ENCODE assay signal across 1 cellular context in genomic region chr1:161285113-161285512, GRCh38.
TF ChIP-seq lines count a peak whose summit lies in the region.

No MANE protein-coding gene starts in this region.

TF ChIP-seq in H1, 55 proteins besides CTCF, POLR2A, EP300 and RAD21:
- TF ChIP-seq SAP30 (IDR thresholded peaks at IDR 0.05; ENCODE audit: insufficient read depth, insufficient replicate concordance, low read length) (no peak), RXRA (IDR thresholded peaks at IDR 0.05; ENCODE audit: insufficient read depth, low read depth, low read length) (no peak), BRCA1 (IDR thresholded peaks at IDR 0.05; ENCODE audit: low read depth, low read length) (no peak), ZNF274 (IDR thresholded peaks at IDR 0.05; ENCODE audit: borderline replicate concordance, extremely low read depth, low read length) (no peak), CBX8 (IDR thresholded peaks at IDR 0.05; ENCODE audit: borderline replicate concordance, low read depth, low read length) (no peak), TEAD4 (IDR thresholded peaks at IDR 0.05; ENCODE audit: low read depth, low read length) (no peak), GABPA (IDR thresholded peaks at IDR 0.05; ENCODE audit: borderline replicate concordance, insufficient read depth, low read length) (no peak), E2F6 (IDR thresholded peaks at IDR 0.05) (no peak), SP1 (IDR thresholded peaks at IDR 0.05; ENCODE audit: low read depth, low read length) (no peak), MAFK (IDR thresholded peaks at IDR 0.05; ENCODE audit: low read depth, low read length) (no peak), KDM4A (IDR thresholded peaks at IDR 0.05; ENCODE audit: low read depth, low read length, severe bottlenecking) (no peak), RNF2 (IDR thresholded peaks at IDR 0.05; ENCODE audit: borderline replicate concordance, low read depth, low read length, missing control alignments, poor library complexity, severe bottlenecking) (no peak), SIRT6 (IDR thresholded peaks at IDR 0.05; ENCODE audit: low read length) (no peak), KDM5A (IDR thresholded peaks at IDR 0.05; ENCODE audit: low read length) (no peak), SRF (IDR thresholded peaks at IDR 0.05; ENCODE audit: low read depth, low read length) (no peak), EGR1 (IDR thresholded peaks at IDR 0.05; ENCODE audit: borderline replicate concordance, low read depth, low read length) (no peak), BCL11A (IDR thresholded peaks at IDR 0.05; ENCODE audit: low read depth in 2 of 2, low read length in 2 of 2) (no peak)
